In genomic region chr3:113606539-113607218, GRCh38 we compare ENCODE assay signal across 8 cellular contexts.
DNase-seq lines count a peak whose midpoint lies in the region; ATAC-seq and FAIRE-seq lines count a peak whose summit lies in the region.

No MANE protein-coding gene starts in this region.

- ATAC-seq in GM18517 (IDR thresholded peaks at IDR 0.05; ENCODE audit: unreplicated experiment) (peak; percentile 99), HG02678 (IDR thresholded peaks at IDR 0.05; ENCODE audit: unreplicated experiment) (peak; percentile 99)

- H3K27me3 ChIP-seq in effector memory CD4-positive, alpha-beta T cell (replicated peaks; ENCODE audit: control insufficient read depth, insufficient read depth, low read length, poor library complexity, severe bottlenecking), result no peaks in the 10 kb centered on the region

- FAIRE-seq in frontal cortex (lab: Jason Lieb, UNC), result no peak

- H3K4me3 ChIP-seq in effector memory CD4-positive, alpha-beta T cell (ENCODE audit: insufficient read depth, low read depth, low read length, poor library complexity, severe bottlenecking), result no peak overlapping the region

- H3K27ac ChIP-seq in effector memory CD4-positive, alpha-beta T cell (ENCODE audit: insufficient read depth, low read length, poor library complexity, severe bottlenecking), result no peak overlapping the region

- H3K9me3 ChIP-seq in effector memory CD4-positive, alpha-beta T cell (ENCODE audit: control insufficient read depth, low read length), result no peaks in the 10 kb centered on the region

- H3K36me3 ChIP-seq in effector memory CD4-positive, alpha-beta T cell (ENCODE audit: control insufficient read depth, insufficient read depth, low read length), result peaks cover 39% of the 10 kb centered on the region

- H3K4me1 ChIP-seq in effector memory CD4-positive, alpha-beta T cell (ENCODE audit: control insufficient read depth, insufficient read depth, low read length, poor library complexity, severe bottlenecking), result peaks cover 15% of the 10 kb centered on the region

- peak; percentile 47 for DNase-seq in NOMO-1 treated with DMSO at 0.1 percent for 48 hours (lab: John Stamatoyannopoulos, UW; ENCODE audit: unreplicated experiment)
- DNase-seq in effector memory CD4-positive, alpha-beta T cell, result peak in 2 of 3 donors; percentile 1 to 6
- no peak for DNase-seq in NCI-H187 (lab: John Stamatoyannopoulos, UW)
- DNase-seq in NCI-H1694 treated with DMSO at 0.1 percent for 48 hours (lab: John Stamatoyannopoulos, UW), result no peak
- DNase-seq in frontal cortex (ENCODE audit: low spot score in 2 of 2), result no peak
- no peak for DNase-seq in midbrain (lab: John Stamatoyannopoulos, UW)

Comparison
In these comparisons a context has a peak if more than half of its experiments do, and no peak if none do; other contexts are left out.
1. DNase-seq: peak in NOMO-1 treated with DMSO at 0.1 percent for 48 hours (single experiment) and effector memory CD4-positive, alpha-beta T cell (2 of 3); none in NCI-H187 (0 of 2), NCI-H1694 treated with DMSO at 0.1 percent for 48 hours (single experiment), frontal cortex (0 of 2) and midbrain (single experiment).